In the genomic region with DNA sequence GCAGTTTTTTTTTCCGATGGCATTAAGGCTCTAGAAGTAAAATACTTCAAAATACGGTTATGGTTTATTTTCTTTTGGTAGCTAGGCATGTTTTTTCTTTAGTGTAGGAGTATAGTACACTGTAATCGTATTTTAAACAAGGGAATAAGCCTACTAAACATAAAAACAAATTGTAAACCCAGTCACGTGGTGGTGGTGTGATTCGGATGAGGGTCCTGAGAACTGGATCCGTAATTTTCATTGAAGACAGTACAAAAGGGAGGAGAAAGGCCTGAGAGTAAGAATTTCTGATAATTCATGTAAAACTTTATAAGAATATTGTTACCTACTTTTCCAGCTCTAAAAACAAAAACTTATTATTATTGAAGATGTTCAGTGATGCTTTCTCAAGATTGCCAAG, we compare ENCODE assay signal across 8 cellular contexts. TPM values are rescaled to one million over a fixed set of nuclear protein-coding genes. Genes with fewer than 3 reads are reported as not detected.
DNase-seq lines count a peak whose midpoint lies in the region; ATAC-seq and TF ChIP-seq lines count a peak whose summit lies in the region.

No MANE protein-coding gene starts in this region.

- H3K4me1 Mint-ChIP-seq in activated naive CD8-positive, alpha-beta T cell treated with anti-CD3 and anti-CD28 coated beads for 36 hours = peaks cover 50% of the 10 kb centered on the region

- no peak for TF ChIP-seq RAD21 in SK-N-SH (IDR thresholded peaks at IDR 0.05; ENCODE audit: low read length)

- H3K27ac ChIP-seq in SK-N-SH (ENCODE audit: low read depth in 2 of 2, low read length in 1 of 2) (peak overlapping the region; percentile 95 to 98; a peak in 3 of 4 replicates), substantia nigra (ENCODE audit: low read depth, low read length, poor library complexity, severe bottlenecking) (peak overlapping the region; percentile 98)

- CTCF ChIA-PET in SK-N-SH (lab: Yijun Ruan, JAX) = interaction anchor here (0.8 to 3.2 kb wide), 7 partner anchors 8 to 250 kb away, joined by 3 to 26 read pairs (median 4); no protein-coding TSS in a partner anchor

- peak overlapping the region; percentile 99 for H3K9ac ChIP-seq in SK-N-SH

- H3K27ac Mint-ChIP-seq in activated naive CD8-positive, alpha-beta T cell treated with anti-CD3 and anti-CD28 coated beads for 36 hours = peak overlapping the region; percentile 100

- peaks cover 23 to 34% of the 10 kb centered on the region in 2 experiments for H3K4me1 ChIP-seq in SK-N-SH (ENCODE audit: control insufficient read depth in 1 of 2, insufficient read depth in 2 of 2, low read depth in 1 of 2, low read length in 1 of 2)

- H3F3A ChIP-seq in SK-N-SH (replicated peaks; ENCODE audit: insufficient read depth) = peaks cover 31% of the 10 kb centered on the region

- H4K20me1 ChIP-seq in SK-N-SH (ENCODE audit: insufficient read depth) = peaks cover 57% of the 10 kb centered on the region

- WGBS in SK-N-SH (ENCODE audit: low lambda C conversion rate) = under 1% methylated on average over 6 of the region's 6 CpGs

- peak overlapping the region; percentile 85 to 91 for H3K4me3 ChIP-seq in SK-N-SH (ENCODE audit: low read depth in 2 of 2, low read length in 1 of 2)
- peak overlapping the region; percentile 66 for H3K4me3 ChIP-seq in kidney epithelial cell (ENCODE audit: low read depth, low read length)

- POLR2A ChIA-PET in SK-N-SH (lab: Yijun Ruan, JAX) = interaction anchor here (1.1 to 1.2 kb wide), 3 partner anchors 12 to 102 kb away, joined by 3 to 5 read pairs (median 4); no protein-coding TSS in a partner anchor

- H3K9me3 ChIP-seq in SK-N-SH = no peaks in the 10 kb centered on the region

- H3K9me3 Mint-ChIP-seq in activated naive CD8-positive, alpha-beta T cell treated with anti-CD3 and anti-CD28 coated beads for 36 hours = peaks cover 3% of the 10 kb centered on the region

- TF ChIP-seq EP300 in SK-N-SH (IDR thresholded peaks at IDR 0.05; ENCODE audit: borderline replicate concordance in 1 of 2, low read depth in 1 of 2, low read length in 1 of 2) = no peak

- ATAC-seq in SK-N-SH treated with all-trans-retinoic acid at 6 μM for 48 hours = no peak
- ATAC-seq in GM21576 (IDR thresholded peaks at IDR 0.05; ENCODE audit: unreplicated experiment) = no peak
- ATAC-seq in HG03025 (IDR thresholded peaks at IDR 0.05; ENCODE audit: low FRiP score, unreplicated experiment) = no peak

- H3K79me2 ChIP-seq in SK-N-SH (ENCODE audit: insufficient read depth) = peaks cover 71% of the 10 kb centered on the region

- H3K27me3 Mint-ChIP-seq in activated naive CD8-positive, alpha-beta T cell treated with anti-CD3 and anti-CD28 coated beads for 36 hours = peaks cover 7% of the 10 kb centered on the region

- H3K4me2 ChIP-seq in SK-N-SH = peak overlapping the region; percentile 76

- peak overlapping the region; percentile 99 for H3K4me3 Mint-ChIP-seq in activated naive CD8-positive, alpha-beta T cell treated with anti-CD3 and anti-CD28 coated beads for 36 hours

- H3K9me2 ChIP-seq in SK-N-SH = no peaks in the 10 kb centered on the region

- H3K36me3 Mint-ChIP-seq in activated naive CD8-positive, alpha-beta T cell treated with anti-CD3 and anti-CD28 coated beads for 36 hours = peaks cover 58% of the 10 kb centered on the region

- TF ChIP-seq CTCF in SK-N-SH (IDR thresholded peaks at IDR 0.05) = no peak
- TF ChIP-seq CTCF in kidney epithelial cell (IDR thresholded peaks at IDR 0.05; ENCODE audit: insufficient read depth, low read length, poor library complexity, severe bottlenecking) = no peak

- DNase-seq in SK-N-SH = no peak
- DNase-seq in activated naive CD8-positive, alpha-beta T cell treated with anti-CD3 and anti-CD28 coated beads for 36 hours = no peak
- DNase-seq in kidney epithelial cell (ENCODE audit: low read depth) = no peak
- DNase-seq in substantia nigra (lab: John Stamatoyannopoulos, UW) = no peak
- no peak for DNase-seq in stimulated activated CD4-positive, alpha-beta T cell treated with anti-CD3 and anti-CD28 coated beads, Interleukin-4, amount 100 ng/mL, for 4 hours

- H2AFZ ChIP-seq in SK-N-SH (ENCODE audit: low read depth) = no peak overlapping the region

- peaks cover 27 to 29% of the 10 kb centered on the region in 2 experiments for H3K36me3 ChIP-seq in SK-N-SH (replicated peaks in 1 of 2; ENCODE audit: control insufficient read depth in 1 of 2, insufficient read depth in 2 of 2, low read length in 1 of 2)
- no peaks in the 10 kb centered on the region for H3K36me3 ChIP-seq in kidney epithelial cell (ENCODE audit: control insufficient read depth, insufficient read depth, low read length)

- H3K27me3 ChIP-seq in SK-N-SH (ENCODE audit: insufficient read depth) (no peaks in the 10 kb centered on the region), kidney epithelial cell (ENCODE audit: control insufficient read depth, insufficient read depth, low read length) (no peaks in the 10 kb centered on the region)

TF ChIP-seq in SK-N-SH, 30 proteins besides CTCF, POLR2A, EP300 and RAD21:
- TF ChIP-seq JUND (IDR thresholded peaks at IDR 0.05) (no peak), MXI1 (IDR thresholded peaks at IDR 0.05; ENCODE audit: low read depth, low read length) (peak; percentile 69; the same call in 1 of the 2 replicates)
- TF ChIP-seq, protein P1, sequence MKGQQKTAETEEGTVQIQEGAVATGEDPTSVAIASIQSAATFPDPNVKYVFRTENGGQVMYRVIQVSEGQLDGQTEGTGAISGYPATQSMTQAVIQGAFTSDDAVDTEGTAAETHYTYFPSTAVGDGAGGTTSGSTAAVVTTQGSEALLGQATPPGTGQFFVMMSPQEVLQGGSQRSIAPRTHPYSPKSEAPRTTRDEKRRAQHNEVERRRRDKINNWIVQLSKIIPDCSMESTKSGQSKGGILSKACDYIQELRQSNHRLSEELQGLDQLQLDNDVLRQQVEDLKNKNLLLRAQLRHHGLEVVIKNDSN (IDR thresholded peaks at IDR 0.05; ENCODE audit: borderline replicate concordance, low read depth) = peak; percentile 72
- TF ChIP-seq, protein P2, sequence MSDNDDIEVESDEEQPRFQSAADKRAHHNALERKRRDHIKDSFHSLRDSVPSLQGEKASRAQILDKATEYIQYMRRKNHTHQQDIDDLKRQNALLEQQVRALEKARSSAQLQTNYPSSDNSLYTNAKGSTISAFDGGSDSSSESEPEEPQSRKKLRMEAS (IDR thresholded peaks at IDR 0.05; ENCODE audit: low read depth) = 0 out of 2 replicates have a peak, but pooled peaks have one; percentile 17
TF ChIP-seq in SK-N-SH: peak in this region for 3.

TF ChIP-seq in SK-N-SH treated with all-trans-retinoic acid at 6 μM for 48 hours, 23 proteins besides CTCF, POLR2A, EP300 and RAD21 (continues in another document):
- TF ChIP-seq TOX (CRISPR knock-in tag; IDR thresholded peaks at IDR 0.05; ENCODE audit: borderline replicate concordance) (no peak), ZNF70 (CRISPR knock-in tag; IDR thresholded peaks at IDR 0.05) (no peak), ZNF8 (CRISPR knock-in tag; IDR thresholded peaks at IDR 0.05) (no peak), ISL1 (CRISPR knock-in tag; IDR thresholded peaks at IDR 0.05) (no peak)
- TF ChIP-seq, protein P3, sequence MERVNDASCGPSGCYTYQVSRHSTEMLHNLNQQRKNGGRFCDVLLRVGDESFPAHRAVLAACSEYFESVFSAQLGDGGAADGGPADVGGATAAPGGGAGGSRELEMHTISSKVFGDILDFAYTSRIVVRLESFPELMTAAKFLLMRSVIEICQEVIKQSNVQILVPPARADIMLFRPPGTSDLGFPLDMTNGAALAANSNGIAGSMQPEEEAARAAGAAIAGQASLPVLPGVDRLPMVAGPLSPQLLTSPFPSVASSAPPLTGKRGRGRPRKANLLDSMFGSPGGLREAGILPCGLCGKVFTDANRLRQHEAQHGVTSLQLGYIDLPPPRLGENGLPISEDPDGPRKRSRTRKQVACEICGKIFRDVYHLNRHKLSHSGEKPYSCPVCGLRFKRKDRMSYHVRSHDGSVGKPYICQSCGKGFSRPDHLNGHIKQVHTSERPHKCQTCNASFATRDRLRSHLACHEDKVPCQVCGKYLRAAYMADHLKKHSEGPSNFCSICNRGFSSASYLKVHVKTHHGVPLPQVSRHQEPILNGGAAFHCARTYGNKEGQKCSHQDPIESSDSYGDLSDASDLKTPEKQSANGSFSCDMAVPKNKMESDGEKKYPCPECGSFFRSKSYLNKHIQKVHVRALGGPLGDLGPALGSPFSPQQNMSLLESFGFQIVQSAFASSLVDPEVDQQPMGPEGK (CRISPR knock-in tag; IDR thresholded peaks at IDR 0.05; ENCODE audit: borderline replicate concordance) = no peak
- TF ChIP-seq, protein P4, sequence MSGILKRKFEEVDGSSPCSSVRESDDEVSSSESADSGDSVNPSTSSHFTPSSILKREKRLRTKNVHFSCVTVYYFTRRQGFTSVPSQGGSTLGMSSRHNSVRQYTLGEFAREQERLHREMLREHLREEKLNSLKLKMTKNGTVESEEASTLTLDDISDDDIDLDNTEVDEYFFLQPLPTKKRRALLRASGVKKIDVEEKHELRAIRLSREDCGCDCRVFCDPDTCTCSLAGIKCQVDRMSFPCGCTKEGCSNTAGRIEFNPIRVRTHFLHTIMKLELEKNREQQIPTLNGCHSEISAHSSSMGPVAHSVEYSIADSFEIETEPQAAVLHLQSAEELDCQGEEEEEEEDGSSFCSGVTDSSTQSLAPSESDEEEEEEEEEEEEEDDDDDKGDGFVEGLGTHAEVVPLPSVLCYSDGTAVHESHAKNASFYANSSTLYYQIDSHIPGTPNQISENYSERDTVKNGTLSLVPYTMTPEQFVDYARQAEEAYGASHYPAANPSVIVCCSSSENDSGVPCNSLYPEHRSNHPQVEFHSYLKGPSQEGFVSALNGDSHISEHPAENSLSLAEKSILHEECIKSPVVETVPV (CRISPR knock-in tag; IDR thresholded peaks at IDR 0.05) = no peak

RNA-seq across cellular contexts. Expression of a gene that starts 0.7 kb away (rescaled TPM):
- polyA plus RNA-seq in SK-N-SH (2012; rRNA removed) = 0.94 and 1.4 TPM in 2 replicates
- polyA plus RNA-seq in SK-N-SH (2012; cell fraction: cytosol; rRNA removed) = 1.6 and 2.3 TPM in 2 replicates
- 3.3 and 5.2 TPM in 2 replicates for polyA plus RNA-seq in SK-N-SH (2012; cell fraction: nucleus; rRNA removed)
- 1 to 10 TPM in 1 of 2 experiments, under 1 TPM in 1; 0.70 to 1.5 TPM for total RNA-seq in activated naive CD8-positive, alpha-beta T cell treated with anti-CD3 and anti-CD28 coated beads for 36 hours
- 3.1 and 4.5 TPM in 2 replicates for total RNA-seq in kidney epithelial cell

RNA-seq across cellular contexts. Expression of a gene that starts 1.6 kb away (rescaled TPM):
- 58.4 and 73.0 TPM in 2 replicates for polyA plus RNA-seq in SK-N-SH (2012; rRNA removed)
- 98.3 and 151 TPM in 2 replicates for polyA plus RNA-seq in SK-N-SH (2012; cell fraction: cytosol; rRNA removed)
- 23.9 and 53.9 TPM in 2 replicates for polyA plus RNA-seq in SK-N-SH (2012; cell fraction: nucleus; rRNA removed)
- 100 to 1,000 TPM; 160 to 165 TPM for total RNA-seq in activated naive CD8-positive, alpha-beta T cell treated with anti-CD3 and anti-CD28 coated beads for 36 hours
- total RNA-seq in kidney epithelial cell = 23.0 and 35.3 TPM in 2 replicates
